Comparison of ENCODE assay signal across 11 cellular contexts in the genomic region with DNA sequence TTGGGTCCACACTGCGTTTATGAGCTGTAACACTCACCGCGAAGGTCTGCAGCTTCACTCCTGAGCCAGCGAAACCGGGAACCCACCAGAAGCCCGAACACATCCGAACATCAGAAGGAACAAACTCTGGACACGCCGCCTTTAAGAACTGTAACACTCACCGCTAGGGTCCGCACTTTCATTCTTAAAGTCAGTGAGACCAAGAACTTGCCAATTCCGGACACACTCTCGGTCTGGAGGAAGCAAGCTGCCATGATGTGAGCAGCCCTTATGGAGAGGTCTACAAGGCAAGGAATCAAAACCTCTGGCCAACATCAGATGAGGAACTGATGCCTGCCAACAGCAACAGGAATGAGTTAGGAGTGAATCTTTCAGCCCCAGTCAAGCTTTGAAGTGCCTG.
DNase-seq lines count a peak whose midpoint lies in the region; ATAC-seq and TF ChIP-seq lines count a peak whose summit lies in the region.
"Had no signal": no experiment of that assay in that cellular context is flagged by ENCODE, and none has a peak within 500 bp of the region (broad histone marks: within the 10 kb centered on the region; RNA-seq: fewer than 3 reads in every experiment).

No MANE protein-coding gene starts in this region.

- H3K27ac ChIP-seq in 22Rv1 (no peak overlapping the region), adrenal gland (no peak overlapping the region), psoas muscle (no peak overlapping the region)

- H3K27me3 ChIP-seq in H7 (ENCODE audit: control insufficient read depth, insufficient read depth, low read length): no peaks in the 10 kb centered on the region
- H3K27me3 ChIP-seq in adrenal gland: no peaks in the 10 kb centered on the region
- H3K27me3 ChIP-seq in psoas muscle (ENCODE audit: insufficient read depth in 3 of 3, low read length in 2 of 3): no peaks in the 10 kb centered on the region

- TF ChIP-seq CTCF in 22Rv1 (IDR thresholded peaks at IDR 0.05): peak; percentile 74
- TF ChIP-seq CTCF in adrenal gland (IDR thresholded peaks at IDR 0.05): peak in 4 of 6 experiments; percentile 28 to 32 (median 30)
- TF ChIP-seq CTCF in psoas muscle (IDR thresholded peaks at IDR 0.05): no peak

- no peak overlapping the region for H3K4me3 ChIP-seq in H7 (ENCODE audit: insufficient read depth, low read depth, low read length)
- H3K4me3 ChIP-seq in adrenal gland: no peak overlapping the region
- no peak overlapping the region for H3K4me3 ChIP-seq in psoas muscle

- H3K9me3 ChIP-seq in adrenal gland (replicated peaks in 1 of 3) (no peaks in the 10 kb centered on the region), psoas muscle (no peaks in the 10 kb centered on the region)

- ATAC-seq in GM18870 (IDR thresholded peaks at IDR 0.05; ENCODE audit: unreplicated experiment): no peak
- no peak for ATAC-seq in psoas muscle

- no peak for TF ChIP-seq POLR2A in adrenal gland (IDR thresholded peaks at IDR 0.05)

- H3K4me1 ChIP-seq in adrenal gland (replicated peaks in 1 of 2): no peaks in the 10 kb centered on the region
- H3K4me1 ChIP-seq in psoas muscle: no peaks in the 10 kb centered on the region

- intact Hi-C loops in adrenal gland (cut with DNase I): loop anchor here in 1 of 2 donors (10.0 kb wide), 1 partner anchor 80 kb away; no protein-coding TSS in a partner anchor
- intact Hi-C loops in psoas muscle (cut with DNase I): no loop called here

- peak; percentile 36 for DNase-seq in H7
- DNase-seq in adrenal gland: peak in 6 of 7 donors; percentile 26 to 68 (median 50)
- DNase-seq in iPS DF 19.7 (ENCODE audit: low read depth, low spot score): peak; percentile 33
- no peak for DNase-seq in central memory CD4-positive, alpha-beta T cell
- DNase-seq in H4 (ENCODE audit: low spot score): no peak
- no peak for DNase-seq in psoas muscle
- DNase-seq: CD4-positive, alpha-beta T cell; NCI-H1092; retina had no signal

- H3K36me3 ChIP-seq in H7 (replicated peaks; ENCODE audit: control insufficient read depth, insufficient read depth, low read length) (no peaks in the 10 kb centered on the region), adrenal gland (replicated peaks in 1 of 2) (no peaks in the 10 kb centered on the region), psoas muscle (ENCODE audit: insufficient read depth in 1 of 2, low read depth in 1 of 2) (no peaks in the 10 kb centered on the region)

- 60 to 82% (median 65%) methylated on average over 6 to 13 of the region's 13 CpGs for WGBS in adrenal gland, 4 donors
- WGBS in psoas muscle, 3 donors: 58 to 72% (median 67%) methylated on average over 13 of the region's 13 CpGs

Comparison
In these comparisons a context has a peak if more than half of its experiments do, and no peak if none do; other contexts are left out.
1. DNase-seq: peak in H7 (single experiment), adrenal gland (6 of 7) and iPS DF 19.7 (single experiment); none in central memory CD4-positive, alpha-beta T cell (single experiment), H4 (single experiment) and psoas muscle (0 of 2).